Comparison of ENCODE assay signal across 8 cellular contexts in genomic region chr2:151947524-151948165, GRCh38.
DNase-seq lines count a peak whose midpoint lies in the region; ATAC-seq and TF ChIP-seq lines count a peak whose summit lies in the region.

No MANE protein-coding gene starts in this region.

- no peak for TF ChIP-seq CTCF in brain microvascular endothelial cell (IDR thresholded peaks at IDR 0.05; ENCODE audit: low read depth, low read length, missing control alignments)
- peak in 1 of 4 donors; percentile 2 for TF ChIP-seq CTCF in right lobe of liver (IDR thresholded peaks at IDR 0.05)

- TF ChIP-seq POLR2A in right lobe of liver (IDR thresholded peaks at IDR 0.05) = no peak

- no peaks in the 10 kb centered on the region for H3K9me3 ChIP-seq in right lobe of liver

- H3K4me1 ChIP-seq in right lobe of liver = no peaks in the 10 kb centered on the region

- CTCF ChIA-PET in activated CD4-positive, alpha-beta T cell treated with anti-CD3 and anti-CD28 coated beads for 36 hours (lab: Charles Lee) = interaction anchor here (1.0 to 1.6 kb wide), 4 partner anchors 10 to 41 kb away, joined by 3 to 6 read pairs (median 4); no protein-coding TSS in a partner anchor
- CTCF ChIA-PET in activated CD4-positive, alpha-beta memory T cell treated with anti-CD3 and anti-CD28 coated beads, Interleukin-2, amount 10 ng/mL, durations not matched to agents 7 days and 5 days (lab: Charles Lee) = interaction anchor here (1.2 to 1.4 kb wide), 2 partner anchors 11 to 15 kb away, joined by 8 read pairs; no protein-coding TSS in a partner anchor

- H3K4me3 ChIP-seq in brain microvascular endothelial cell (ENCODE audit: low read depth, low read length) = no peak overlapping the region
- H3K4me3 ChIP-seq in right lobe of liver = peak overlapping the region in 1 of 3 donors; percentile 10

- ATAC-seq in GM18858 (IDR thresholded peaks at IDR 0.05; ENCODE audit: unreplicated experiment) = peak; percentile 47
- peak; percentile 29 for ATAC-seq in HG03442 (IDR thresholded peaks at IDR 0.05; ENCODE audit: unreplicated experiment)
- ATAC-seq in right lobe of liver = peak; percentile 33 to 70 (median 50)
- no peak for ATAC-seq in activated CD4-positive, alpha-beta T cell treated with anti-CD3 and anti-CD28 coated beads for 36 hours

- in situ Hi-C loops in brain microvascular endothelial cell (cut with HindIII; ENCODE audit: low pct_ligation_motif_present, low sequenced_read_pairs) = no loop called here

- H3K4me1 Mint-ChIP-seq in activated CD4-positive, alpha-beta T cell treated with anti-CD3 and anti-CD28 coated beads for 36 hours = no peaks in the 10 kb centered on the region
- H3K4me1 Mint-ChIP-seq in activated CD4-positive, alpha-beta memory T cell treated with anti-CD3 and anti-CD28 coated beads, Interleukin-2, amount 10 ng/mL, durations not matched to agents 7 days and 5 days = no peaks in the 10 kb centered on the region

- no peak overlapping the region for H3K27ac ChIP-seq in brain microvascular endothelial cell
- no peak overlapping the region for H3K27ac ChIP-seq in right lobe of liver

- H3K27ac Mint-ChIP-seq in activated CD4-positive, alpha-beta T cell treated with anti-CD3 and anti-CD28 coated beads for 36 hours = no peak overlapping the region
- H3K27ac Mint-ChIP-seq in activated CD4-positive, alpha-beta memory T cell treated with anti-CD3 and anti-CD28 coated beads, Interleukin-2, amount 10 ng/mL, durations not matched to agents 7 days and 5 days = no peak overlapping the region

- H3K27me3 Mint-ChIP-seq in activated CD4-positive, alpha-beta T cell treated with anti-CD3 and anti-CD28 coated beads for 36 hours = peaks cover 15% of the 10 kb centered on the region
- H3K27me3 Mint-ChIP-seq in activated CD4-positive, alpha-beta memory T cell treated with anti-CD3 and anti-CD28 coated beads, Interleukin-2, amount 10 ng/mL, durations not matched to agents 7 days and 5 days = peaks cover 11% of the 10 kb centered on the region

- POLR2A ChIA-PET in activated CD4-positive, alpha-beta T cell treated with anti-CD3 and anti-CD28 coated beads for 36 hours (lab: Charles Lee) = no interaction called here
- POLR2A ChIA-PET in activated CD4-positive, alpha-beta memory T cell treated with anti-CD3 and anti-CD28 coated beads, Interleukin-2, amount 10 ng/mL, durations not matched to agents 7 days and 5 days (lab: Charles Lee) = no interaction called here

- no peaks in the 10 kb centered on the region for H3K36me3 Mint-ChIP-seq in activated CD4-positive, alpha-beta T cell treated with anti-CD3 and anti-CD28 coated beads for 36 hours (ENCODE audit: low read depth)
- H3K36me3 Mint-ChIP-seq in activated CD4-positive, alpha-beta memory T cell treated with anti-CD3 and anti-CD28 coated beads, Interleukin-2, amount 10 ng/mL, durations not matched to agents 7 days and 5 days (ENCODE audit: low read depth) = no peaks in the 10 kb centered on the region

- intact Hi-C loops in right lobe of liver (cut with DNase I) = no loop called here
- intact Hi-C loops in activated CD4-positive, alpha-beta T cell treated with anti-CD3 and anti-CD28 coated beads for 36 hours (cut with DNase I, micrococcal nuclease) = no loop called here

- DNase-seq in brain microvascular endothelial cell (peak; percentile 11), right lobe of liver (no peak), NCI-H1092 treated with DMSO at 0.1 percent for 48 hours (lab: John Stamatoyannopoulos, UW) (no peak)
- no peak for DNase-seq in effector CD4-positive, alpha-beta T cell
- DNase-seq in activated CD4-positive, alpha-beta T cell treated with anti-CD3 and anti-CD28 coated beads for 36 hours = no peak
- no peak for DNase-seq in activated CD4-positive, alpha-beta memory T cell treated with anti-CD3 and anti-CD28 coated beads, Interleukin-2, amount 10 ng/mL, durations not matched to agents 7 days and 5 days

- no peak overlapping the region for H3K4me3 Mint-ChIP-seq in activated CD4-positive, alpha-beta T cell treated with anti-CD3 and anti-CD28 coated beads for 36 hours
- no peak overlapping the region for H3K4me3 Mint-ChIP-seq in activated CD4-positive, alpha-beta memory T cell treated with anti-CD3 and anti-CD28 coated beads, Interleukin-2, amount 10 ng/mL, durations not matched to agents 7 days and 5 days

- WGBS in right lobe of liver (ENCODE audit: insufficient coverage, low coverage, low lambda C conversion rate, missing lambda C conversion rate) = 28% methylated on average over 11 of the region's 12 CpGs

- H3K36me3 ChIP-seq in brain microvascular endothelial cell (replicated peaks) (no peaks in the 10 kb centered on the region), right lobe of liver (no peaks in the 10 kb centered on the region)

- peaks cover 11% of the 10 kb centered on the region for H3K9me3 Mint-ChIP-seq in activated CD4-positive, alpha-beta T cell treated with anti-CD3 and anti-CD28 coated beads for 36 hours (ENCODE audit: low read depth)
- peaks cover 6% of the 10 kb centered on the region for H3K9me3 Mint-ChIP-seq in activated CD4-positive, alpha-beta memory T cell treated with anti-CD3 and anti-CD28 coated beads, Interleukin-2, amount 10 ng/mL, durations not matched to agents 7 days and 5 days

- H3K27me3 ChIP-seq in brain microvascular endothelial cell (replicated peaks) (no peaks in the 10 kb centered on the region), right lobe of liver (no peaks in the 10 kb centered on the region)
